ENCODE assay signal across 27 cellular contexts in genomic region chr4:20028694-20029093, GRCh38.
DNase-seq lines count a peak whose midpoint lies in the region; FAIRE-seq and TF ChIP-seq lines count a peak whose summit lies in the region.
"Had no signal": no experiment of that assay in that cellular context is flagged by ENCODE, and none has a peak within 500 bp of the region (broad histone marks: within the 10 kb centered on the region; RNA-seq: fewer than 3 reads in every experiment).

No MANE protein-coding gene starts in this region.

- H3K36me3 ChIP-seq in astrocyte (ENCODE audit: insufficient read depth, low read length): no peaks in the 10 kb centered on the region
- H3K36me3 ChIP-seq: suprapubic skin had no signal

- H3K27me3 ChIP-seq in astrocyte (ENCODE audit: insufficient read depth, low read length): no peaks in the 10 kb centered on the region
- H3K27me3 ChIP-seq: suprapubic skin had no signal

- H3K79me2 ChIP-seq in astrocyte (ENCODE audit: insufficient read depth, low read length): no peaks in the 10 kb centered on the region

- peak; percentile 66 for FAIRE-seq in astrocyte (lab: Jason Lieb, UNC)
- FAIRE-seq in urothelium cell line (lab: Jason Lieb, UNC): no peak
- FAIRE-seq: islet of Langerhans, small intestine had no signal

- DNase-seq in DMS53 (lab: John Stamatoyannopoulos, UW) (peak; percentile 18), DMS53 treated with DMSO at 0.1 percent for 48 hours (lab: John Stamatoyannopoulos, UW; ENCODE audit: unreplicated experiment) (no peak), astrocyte (ENCODE audit: low read depth) (peak; percentile 59), fibroblast of the aortic adventitia (ENCODE audit: low read depth) (peak; percentile 65), SIG-M5 treated with dmso at 0.1 percent for 504 hours (lab: John Stamatoyannopoulos, UW; ENCODE audit: unreplicated experiment) (no peak), GOT3 (lab: John Stamatoyannopoulos, UW) (no peak), NCI-H446 treated with DMSO at 0.1 percent for 48 hours (lab: John Stamatoyannopoulos, UW) (no peak), urothelium cell line (ENCODE audit: low spot score) (no peak)
- DNase-seq: activated B cell treated with CpG ODN at 0.5 μM for 24 hours; activated CD8-positive, alpha-beta T cell treated with anti-CD3 and anti-CD28 coated beads, Interleukin-2, amount 10 ng/mL, durations not matched to agents 7 days and 5 days; activated T-cell treated with anti-CD3 and anti-CD28 coated beads, Interleukin-2, amount 50 U/mL, for 48 hours; C1 segment of cervical spinal cord; mesenchymal stem cell; natural killer cell; NCI-H2029 treated with DMSO at 0.1 percent for 48 hours; NCI-H510A; posterior cingulate gyrus; Right ventricle myocardium superior; small intestine; stimulated activated CD8-positive, alpha-beta memory T cell treated with anti-CD3 and anti-CD28 coated beads, Interleukin-4, amount 100 ng/mL, for 48 hours had no signal

- H3K9ac ChIP-seq in astrocyte (ENCODE audit: low read length): no peak overlapping the region

- no peak overlapping the region for H3K4me3 Mint-ChIP-seq in astrocyte (ENCODE audit: unreplicated experiment)
- H3K4me3 Mint-ChIP-seq: activated B cell treated with CpG ODN at 0.5 μM for 24 hours; activated CD8-positive, alpha-beta T cell treated with anti-CD3 and anti-CD28 coated beads, Interleukin-2, amount 10 ng/mL, durations not matched to agents 7 days and 5 days; activated naive CD4-positive, alpha-beta T cell treated with anti-CD3 and anti-CD28 coated beads, Interleukin-2, amount 50 U/mL, for 24 hours; brain; dendritic cell treated with granulocyte-macrophage colony-stimulating factor and Interleukin-4, amounts not matched to agents 40 ng/mL and 50 ng/mL, for 4 days; natural killer cell; T-helper 1 cell treated with Interleukin-12 subunit alpha and Interleukin-12 subunit beta and Interleukin-4 antibody, amounts not matched to agents 30 μg/mL and 1 μg/mL, for 36 hours had no signal

- no peak overlapping the region for H2AFZ ChIP-seq in astrocyte (ENCODE audit: low read depth, low read length)

- no peaks in the 10 kb centered on the region for H4K20me1 ChIP-seq in astrocyte (ENCODE audit: insufficient read depth, low read length)

- peaks cover 4% of the 10 kb centered on the region for H3K4me1 Mint-ChIP-seq in astrocyte (ENCODE audit: low read depth, unreplicated experiment)
- H3K4me1 Mint-ChIP-seq: activated B cell treated with CpG ODN at 0.5 μM for 24 hours; activated naive CD4-positive, alpha-beta T cell treated with anti-CD3 and anti-CD28 coated beads, Interleukin-2, amount 50 U/mL, for 24 hours; brain; natural killer cell had no signal

- H3K9me3 ChIP-seq in astrocyte (ENCODE audit: insufficient read depth, low read depth, low read length): no peaks in the 10 kb centered on the region
- H3K9me3 ChIP-seq: suprapubic skin had no signal

- H3K27me3 Mint-ChIP-seq in astrocyte (ENCODE audit: low read depth, unreplicated experiment): no peaks in the 10 kb centered on the region
- H3K27me3 Mint-ChIP-seq: activated B cell treated with CpG ODN at 0.5 μM for 24 hours; activated naive CD4-positive, alpha-beta T cell treated with anti-CD3 and anti-CD28 coated beads, Interleukin-2, amount 50 U/mL, for 24 hours; brain; dendritic cell treated with granulocyte-macrophage colony-stimulating factor and Interleukin-4, amounts not matched to agents 40 ng/mL and 50 ng/mL, for 4 days had no signal

- H3K4me1 ChIP-seq in astrocyte (ENCODE audit: insufficient read depth, low read length): peaks cover 2% of the 10 kb centered on the region
- H3K4me1 ChIP-seq: suprapubic skin had no signal

- no peak overlapping the region for H3K4me3 ChIP-seq in astrocyte (ENCODE audit: insufficient read depth, low read depth, low read length)
- H3K4me3 ChIP-seq in fibroblast of the aortic adventitia (ENCODE audit: low read depth, low read length): no peak overlapping the region
- H3K4me3 ChIP-seq: suprapubic skin had no signal

- no peaks in the 10 kb centered on the region for H3K9me3 Mint-ChIP-seq in astrocyte (ENCODE audit: unreplicated experiment)

- peak overlapping the region; percentile 12 for H3K4me2 ChIP-seq in astrocyte (ENCODE audit: low read length)

- H3K27ac ChIP-seq in astrocyte (ENCODE audit: low read depth, low read length): no peak overlapping the region
- H3K27ac ChIP-seq: 22Rv1, suprapubic skin had no signal

- no peak for TF ChIP-seq CTCF in astrocyte (IDR thresholded peaks at IDR 0.05; ENCODE audit: insufficient read depth, low read depth, low read length)
- no peak for TF ChIP-seq CTCF in fibroblast of the aortic adventitia (IDR thresholded peaks at IDR 0.05; ENCODE audit: insufficient read depth, low read length)

- no peak overlapping the region for H3K27ac Mint-ChIP-seq in astrocyte (ENCODE audit: unreplicated experiment)
- H3K27ac Mint-ChIP-seq: activated B cell treated with CpG ODN at 0.5 μM for 24 hours; activated CD8-positive, alpha-beta T cell treated with anti-CD3 and anti-CD28 coated beads, Interleukin-2, amount 10 ng/mL, durations not matched to agents 7 days and 5 days; activated naive CD4-positive, alpha-beta T cell treated with anti-CD3 and anti-CD28 coated beads, Interleukin-2, amount 50 U/mL, for 24 hours; brain; dendritic cell treated with granulocyte-macrophage colony-stimulating factor and Interleukin-4, amounts not matched to agents 40 ng/mL and 50 ng/mL, for 4 days; natural killer cell; T-helper 1 cell treated with Interleukin-12 subunit alpha and Interleukin-12 subunit beta and Interleukin-4 antibody, amounts not matched to agents 30 μg/mL and 1 μg/mL, for 36 hours had no signal

- H3K36me3 Mint-ChIP-seq in astrocyte (ENCODE audit: low read depth, unreplicated experiment): no peaks in the 10 kb centered on the region
- H3K36me3 Mint-ChIP-seq: activated naive CD4-positive, alpha-beta T cell treated with anti-CD3 and anti-CD28 coated beads, Interleukin-2, amount 50 U/mL, for 24 hours; brain; natural killer cell had no signal

Comparison
In these comparisons a context has a peak if more than half of its experiments do, and no peak if none do; other contexts are left out.
1. DNase-seq: peak in DMS53 (single experiment), astrocyte (single experiment) and fibroblast of the aortic adventitia (single experiment); none in DMS53 treated with DMSO at 0.1 percent for 48 hours (single experiment), SIG-M5 treated with dmso at 0.1 percent for 504 hours (single experiment), GOT3 (single experiment), NCI-H446 treated with DMSO at 0.1 percent for 48 hours (single experiment) and urothelium cell line (single experiment).